Comparison of ENCODE assay signal across 16 cellular contexts in the genomic region with DNA sequence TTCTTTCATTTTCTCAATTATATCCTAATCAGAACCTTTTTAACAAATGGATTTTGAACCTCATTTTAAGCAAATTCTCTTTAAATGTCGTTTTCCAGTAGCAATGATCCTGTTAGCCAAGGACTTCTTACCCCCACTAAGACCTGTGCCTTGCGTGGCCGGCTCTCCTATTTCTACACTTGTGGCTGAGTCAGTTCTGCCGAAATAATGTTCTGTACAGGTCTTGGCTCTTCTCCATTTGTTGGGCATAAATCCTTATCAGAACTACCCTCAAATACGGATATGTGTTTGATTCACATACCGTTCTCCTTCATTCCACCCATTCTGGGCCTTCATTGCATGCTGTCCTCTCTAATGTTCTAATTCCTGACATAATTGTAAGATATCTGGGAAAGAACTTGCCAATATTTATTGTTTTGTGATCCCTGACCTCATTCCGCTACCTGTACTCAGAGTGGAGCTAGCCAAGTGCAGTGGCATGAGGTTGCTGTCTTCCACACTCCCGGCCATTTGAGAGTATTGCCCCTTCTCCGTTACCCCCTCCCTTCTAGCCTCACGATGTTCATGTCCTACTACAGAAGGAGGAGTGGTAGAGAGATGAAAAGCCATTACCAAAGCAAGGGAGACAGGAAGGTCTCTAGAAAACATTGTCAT.
DNase-seq lines count a peak whose midpoint lies in the region; ATAC-seq, FAIRE-seq and TF ChIP-seq lines count a peak whose summit lies in the region.
"Had no signal": no experiment of that assay in that cellular context is flagged by ENCODE, and none has a peak within 500 bp of the region (broad histone marks: within the 10 kb centered on the region; RNA-seq: fewer than 3 reads in every experiment).

No MANE protein-coding gene starts in this region.

- no peaks in the 10 kb centered on the region for H3K36me3 ChIP-seq in breast epithelium
- peaks cover 0 to 65% (median 0%) of the 10 kb centered on the region in 9 donors for H3K36me3 ChIP-seq in heart right ventricle
- peaks cover 0 to 6% (median 1%) of the 10 kb centered on the region in 4 donors for H3K36me3 ChIP-seq in right lobe of liver

- ATAC-seq in heart right ventricle (peak in 4 of 8 donors; percentile 51 to 76 (median 54)), right lobe of liver (peak; percentile 57 to 78 (median 66)), HG03354 (IDR thresholded peaks at IDR 0.05; ENCODE audit: poor library complexity, severe bottlenecking, unreplicated experiment) (no peak)
- ATAC-seq: GM23338, K562 had no signal

- no peaks in the 10 kb centered on the region for H3K4me1 Mint-ChIP-seq in MCF 10A (ENCODE audit: insufficient read depth, unreplicated experiment)
- H3K4me1 Mint-ChIP-seq: GM23338 had no signal

- H3K27me3 ChIP-seq in breast epithelium = no peaks in the 10 kb centered on the region
- no peaks in the 10 kb centered on the region for H3K27me3 ChIP-seq in heart right ventricle
- H3K27me3 ChIP-seq in right lobe of liver = no peaks in the 10 kb centered on the region

- no peak for TF ChIP-seq POLR2A in breast epithelium (IDR thresholded peaks at IDR 0.05)
- TF ChIP-seq POLR2A in right lobe of liver (IDR thresholded peaks at IDR 0.05) = no peak

- no TSS peak for BruUV-seq in MCF 10A (replicated peaks; lab: Mats Ljungman, UMichigan)

- intact Hi-C loops in MCF 10A (cut with micrococcal nuclease) (no loop called here), breast epithelium (cut with DNase I; ENCODE audit: low total_unique reads) (no loop called here), heart right ventricle (cut with DNase I) (no loop called here), right lobe of liver (cut with DNase I) (no loop called here)

- H3K4me3 ChIP-seq in breast epithelium (no peak overlapping the region), heart right ventricle (no peak overlapping the region), right lobe of liver (no peak overlapping the region)
- H3K4me3 ChIP-seq: GM23338, K562 had no signal

- WGBS in heart right ventricle, 2 donors = 57 to 61% methylated on average over 10 of the region's 10 CpGs
- WGBS in right lobe of liver (ENCODE audit: insufficient coverage, low coverage, low lambda C conversion rate, missing lambda C conversion rate) = 35% methylated on average over 10 of the region's 10 CpGs

- H3K27ac ChIP-seq in breast epithelium = no peak overlapping the region
- peak overlapping the region in 7 of 10 donors; percentile 2 to 83 (median 64) for H3K27ac ChIP-seq in heart right ventricle
- peak overlapping the region in 1 of 3 donors; percentile 3 for H3K27ac ChIP-seq in right lobe of liver

- POLR2A ChIA-PET in MCF 10A (lab: Yijun Ruan, JAX) = no interaction called here

- H3K9me3 Mint-ChIP-seq in MCF 10A (ENCODE audit: unreplicated experiment) = peaks cover 7% of the 10 kb centered on the region

- H3K9me3 ChIP-seq in breast epithelium (no peaks in the 10 kb centered on the region), heart right ventricle (peaks cover 0 to 6% (median 0%) of the 10 kb centered on the region in 11 donors), right lobe of liver (no peaks in the 10 kb centered on the region)
- H3K9me3 ChIP-seq: Caco-2 had no signal

- CTCF ChIA-PET in MCF 10A (lab: Yijun Ruan, JAX) = interaction anchor here (0.6 to 0.7 kb wide), 2 partner anchors 11 to 192 kb away, joined by 3 read pairs; no protein-coding TSS in a partner anchor

- DNase-seq in MCF 10A (ENCODE audit: unreplicated experiment) (peak; percentile 19), breast epithelium (ENCODE audit: low spot score in 2 of 2) (no peak), heart right ventricle (no peak), right lobe of liver (no peak), SK-N-DZ (ENCODE audit: low spot score) (no peak), HTR-8/SVneo (ENCODE audit: insufficient read length, low spot score) (no peak), NCI-H526 (lab: John Stamatoyannopoulos, UW) (no peak)
- DNase-seq: 8988T; Caco-2; CD4-positive, alpha-beta T cell; NCI-H1694 treated with DMSO at 0.1 percent for 48 hours; NCI-H524 treated with DMSO at 0.1 percent for 48 hours had no signal

- no peak overlapping the region for H3K27ac Mint-ChIP-seq in MCF 10A (ENCODE audit: low read depth, unreplicated experiment)
- H3K27ac Mint-ChIP-seq: CD4-positive, alpha-beta T cell; GM23338 had no signal

- H3K27me3 Mint-ChIP-seq in MCF 10A (ENCODE audit: insufficient read depth, unreplicated experiment) = no peaks in the 10 kb centered on the region
- H3K27me3 Mint-ChIP-seq: CD4-positive, alpha-beta T cell had no signal

- no peak for FAIRE-seq in HTR-8/SVneo (lab: Jason Lieb, UNC)
- FAIRE-seq: G401.6, K562 had no signal

- TF ChIP-seq CTCF in MCF 10A (IDR thresholded peaks at IDR 0.05; ENCODE audit: unreplicated experiment) (no peak), breast epithelium (IDR thresholded peaks at IDR 0.05) (no peak), heart right ventricle (IDR thresholded peaks at IDR 0.05) (no peak), right lobe of liver (IDR thresholded peaks at IDR 0.05) (no peak)

- H3K36me3 Mint-ChIP-seq in MCF 10A (ENCODE audit: insufficient read depth, unreplicated experiment) = no peaks in the 10 kb centered on the region

- H3K4me3 Mint-ChIP-seq in MCF 10A (ENCODE audit: unreplicated experiment) = no peak overlapping the region
- H3K4me3 Mint-ChIP-seq: CD4-positive, alpha-beta T cell; GM23338 had no signal

- H3K4me1 ChIP-seq in breast epithelium = no peaks in the 10 kb centered on the region
- peaks cover 0 to 47% (median 5%) of the 10 kb centered on the region in 9 donors for H3K4me1 ChIP-seq in heart right ventricle
- H3K4me1 ChIP-seq in right lobe of liver = no peaks in the 10 kb centered on the region

Comparison
In these comparisons a context has a peak if more than half of its experiments do, and no peak if none do; other contexts are left out.
1. H3K27ac ChIP-seq: peak in heart right ventricle (7 of 10); none in breast epithelium (0 of 2).